ENCODE assay signal across 1 cellular context in the genomic region with DNA sequence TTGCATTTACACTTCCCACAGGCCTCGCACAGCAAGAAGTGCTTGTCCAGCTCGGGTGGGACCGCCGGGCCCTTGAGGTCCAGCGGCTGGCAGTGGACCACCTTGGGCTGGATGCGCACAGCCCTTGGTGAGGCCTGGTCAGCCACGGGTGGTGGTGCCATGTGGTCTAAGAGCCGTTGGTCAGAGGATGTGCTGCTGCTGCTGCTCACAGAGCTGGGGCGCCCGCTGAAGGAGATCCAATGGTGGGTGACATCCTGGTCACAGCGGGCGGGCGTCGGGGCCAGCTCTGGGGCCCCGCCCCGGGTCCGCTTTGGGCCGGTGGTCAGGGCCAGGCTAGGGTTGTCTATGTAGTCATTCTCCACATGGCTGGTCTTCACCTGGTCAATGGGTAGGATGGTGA.
TF ChIP-seq lines count a peak whose summit lies in the region.

No MANE protein-coding gene starts in this region.

TF ChIP-seq in GM23338, 12 proteins besides CTCF, POLR2A, EP300 and RAD21 (continued from another document):
- TF ChIP-seq, protein P1, sequence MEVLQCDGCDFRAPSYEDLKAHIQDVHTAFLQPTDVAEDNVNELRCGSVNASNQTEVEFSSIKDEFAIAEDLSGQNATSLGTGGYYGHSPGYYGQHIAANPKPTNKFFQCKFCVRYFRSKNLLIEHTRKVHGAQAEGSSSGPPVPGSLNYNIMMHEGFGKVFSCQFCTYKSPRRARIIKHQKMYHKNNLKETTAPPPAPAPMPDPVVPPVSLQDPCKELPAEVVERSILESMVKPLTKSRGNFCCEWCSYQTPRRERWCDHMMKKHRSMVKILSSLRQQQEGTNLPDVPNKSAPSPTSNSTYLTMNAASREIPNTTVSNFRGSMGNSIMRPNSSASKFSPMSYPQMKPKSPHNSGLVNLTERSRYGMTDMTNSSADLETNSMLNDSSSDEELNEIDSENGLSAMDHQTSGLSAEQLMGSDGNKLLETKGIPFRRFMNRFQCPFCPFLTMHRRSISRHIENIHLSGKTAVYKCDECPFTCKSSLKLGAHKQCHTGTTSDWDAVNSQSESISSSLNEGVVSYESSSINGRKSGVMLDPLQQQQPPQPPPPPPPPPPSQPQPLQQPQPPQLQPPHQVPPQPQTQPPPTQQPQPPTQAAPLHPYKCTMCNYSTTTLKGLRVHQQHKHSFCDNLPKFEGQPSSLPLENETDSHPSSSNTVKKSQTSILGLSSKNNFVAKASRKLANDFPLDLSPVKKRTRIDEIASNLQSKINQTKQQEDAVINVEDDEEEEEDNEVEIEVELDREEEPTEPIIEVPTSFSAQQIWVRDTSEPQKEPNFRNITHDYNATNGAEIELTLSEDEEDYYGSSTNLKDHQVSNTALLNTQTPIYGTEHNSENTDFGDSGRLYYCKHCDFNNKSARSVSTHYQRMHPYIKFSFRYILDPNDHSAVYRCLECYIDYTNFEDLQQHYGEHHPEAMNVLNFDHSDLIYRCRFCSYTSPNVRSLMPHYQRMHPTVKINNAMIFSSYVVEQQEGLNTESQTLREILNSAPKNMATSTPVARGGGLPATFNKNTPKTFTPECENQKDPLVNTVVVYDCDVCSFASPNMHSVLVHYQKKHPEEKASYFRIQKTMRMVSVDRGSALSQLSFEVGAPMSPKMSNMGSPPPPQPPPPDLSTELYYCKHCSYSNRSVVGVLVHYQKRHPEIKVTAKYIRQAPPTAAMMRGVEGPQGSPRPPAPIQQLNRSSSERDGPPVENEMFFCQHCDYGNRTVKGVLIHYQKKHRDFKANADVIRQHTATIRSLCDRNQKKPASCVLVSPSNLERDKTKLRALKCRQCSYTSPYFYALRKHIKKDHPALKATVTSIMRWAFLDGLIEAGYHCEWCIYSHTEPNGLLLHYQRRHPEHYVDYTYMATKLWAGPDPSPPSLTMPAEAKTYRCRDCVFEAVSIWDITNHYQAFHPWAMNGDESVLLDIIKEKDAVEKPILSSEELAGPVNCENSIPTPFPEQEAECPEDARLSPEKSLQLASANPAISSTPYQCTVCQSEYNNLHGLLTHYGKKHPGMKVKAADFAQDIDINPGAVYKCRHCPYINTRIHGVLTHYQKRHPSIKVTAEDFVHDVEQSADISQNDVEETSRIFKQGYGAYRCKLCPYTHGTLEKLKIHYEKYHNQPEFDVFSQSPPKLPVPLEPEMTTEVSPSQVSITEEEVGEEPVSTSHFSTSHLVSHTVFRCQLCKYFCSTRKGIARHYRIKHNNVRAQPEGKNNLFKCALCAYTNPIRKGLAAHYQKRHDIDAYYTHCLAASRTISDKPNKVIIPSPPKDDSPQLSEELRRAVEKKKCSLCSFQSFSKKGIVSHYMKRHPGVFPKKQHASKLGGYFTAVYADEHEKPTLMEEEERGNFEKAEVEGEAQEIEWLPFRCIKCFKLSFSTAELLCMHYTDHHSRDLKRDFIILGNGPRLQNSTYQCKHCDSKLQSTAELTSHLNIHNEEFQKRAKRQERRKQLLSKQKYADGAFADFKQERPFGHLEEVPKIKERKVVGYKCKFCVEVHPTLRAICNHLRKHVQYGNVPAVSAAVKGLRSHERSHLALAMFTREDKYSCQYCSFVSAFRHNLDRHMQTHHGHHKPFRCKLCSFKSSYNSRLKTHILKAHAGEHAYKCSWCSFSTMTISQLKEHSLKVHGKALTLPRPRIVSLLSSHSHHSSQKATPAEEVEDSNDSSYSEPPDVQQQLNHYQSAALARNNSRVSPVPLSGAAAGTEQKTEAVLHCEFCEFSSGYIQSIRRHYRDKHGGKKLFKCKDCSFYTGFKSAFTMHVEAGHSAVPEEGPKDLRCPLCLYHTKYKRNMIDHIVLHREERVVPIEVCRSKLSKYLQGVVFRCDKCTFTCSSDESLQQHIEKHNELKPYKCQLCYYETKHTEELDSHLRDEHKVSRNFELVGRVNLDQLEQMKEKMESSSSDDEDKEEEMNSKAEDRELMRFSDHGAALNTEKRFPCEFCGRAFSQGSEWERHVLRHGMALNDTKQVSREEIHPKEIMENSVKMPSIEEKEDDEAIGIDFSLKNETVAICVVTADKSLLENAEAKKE (CRISPR knock-in tag; IDR thresholded peaks at IDR 0.05): no peak
TF ChIP-seq in GM23338: peak in this region for 0.
